23 cellular contexts compared by ENCODE assay signal in the genomic region with DNA sequence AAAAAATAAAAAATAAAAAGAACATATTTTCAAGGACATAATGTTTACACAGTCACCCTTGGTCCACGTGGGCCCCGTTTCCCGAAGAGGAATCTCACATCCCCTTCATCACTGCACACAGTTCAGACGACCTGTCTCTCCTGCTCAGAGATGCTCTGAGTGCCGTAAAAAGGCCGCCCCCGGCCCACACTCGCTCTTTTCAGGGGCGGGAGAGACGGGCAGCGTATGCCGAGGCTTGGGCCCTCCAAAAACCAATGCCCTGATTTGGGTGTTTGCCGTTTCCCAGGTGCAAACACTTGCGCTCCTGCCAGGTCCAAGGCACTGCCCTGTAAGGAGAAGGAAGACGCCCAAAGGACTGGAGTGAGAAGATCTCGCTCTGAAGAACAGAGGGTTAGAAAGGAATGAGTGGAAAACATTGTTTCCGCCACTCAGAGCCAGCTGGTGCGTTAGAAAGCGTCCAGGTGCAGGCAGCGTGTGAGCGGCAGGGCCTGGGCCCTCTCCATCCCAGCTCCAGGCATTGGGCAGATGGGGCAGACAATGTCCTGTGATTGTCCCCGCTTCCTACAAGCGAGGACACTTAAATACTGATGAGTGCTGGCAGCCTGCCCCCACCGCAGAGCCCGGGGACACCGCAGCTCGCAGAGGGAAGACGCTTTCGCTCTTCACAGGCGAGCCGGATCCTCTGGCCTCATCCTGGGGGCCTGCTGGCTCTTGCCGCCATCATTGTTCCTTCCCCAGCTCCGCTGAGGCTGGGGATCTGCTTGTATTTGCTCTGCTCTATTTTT. TPM values are rescaled to one million over a fixed set of nuclear protein-coding genes. Genes with fewer than 3 reads are reported as not detected.
DNase-seq lines count a peak whose midpoint lies in the region; ATAC-seq and TF ChIP-seq lines count a peak whose summit lies in the region.
"Had no signal": no experiment of that assay in that cellular context is flagged by ENCODE, and none has a peak within 500 bp of the region (broad histone marks: within the 10 kb centered on the region; RNA-seq: fewer than 3 reads in every experiment).

No MANE protein-coding gene starts in this region.

- H3K27ac ChIP-seq in mesenchymal stem cell (ENCODE audit: low read length, poor library complexity, severe bottlenecking), result no peak overlapping the region
- H3K27ac ChIP-seq: PC-9 had no signal

- no peaks in the 10 kb centered on the region for H3K36me3 ChIP-seq in Caco-2 (ENCODE audit: control insufficient read depth, insufficient read depth, low read length)
- peaks cover 42 to 46% of the 10 kb centered on the region in 2 experiments for H3K36me3 ChIP-seq in mesenchymal stem cell (ENCODE audit: control insufficient read depth in 1 of 2, insufficient read depth in 2 of 2, low read depth in 1 of 2, low read length in 2 of 2)

- TF ChIP-seq CTCF in Caco-2 (IDR thresholded peaks at IDR 0.05; ENCODE audit: insufficient read depth in 1 of 2, low read depth in 1 of 2, low read length in 1 of 2, severe bottlenecking in 1 of 2, unreplicated experiment in 1 of 2), result no peak
- no peak for TF ChIP-seq CTCF in chondrocyte (IDR thresholded peaks at IDR 0.05)

- no peaks in the 10 kb centered on the region for H3K9me3 Mint-ChIP-seq in Caco-2 (ENCODE audit: unreplicated experiment)
- no peaks in the 10 kb centered on the region for H3K9me3 Mint-ChIP-seq in chondrocyte (ENCODE audit: low read depth)
- H3K9me3 Mint-ChIP-seq: CD4-positive, alpha-beta memory T cell had no signal

- no peak overlapping the region for H3K4ac ChIP-seq in mesenchymal stem cell (ENCODE audit: low read depth in 1 of 2, low read length in 2 of 2)

- H3K4me3 ChIP-seq in Caco-2 (ENCODE audit: low read depth, low read length) (no peak overlapping the region), mesenchymal stem cell (ENCODE audit: insufficient read depth in 1 of 2, low read depth in 1 of 2, low read length in 2 of 2) (no peak overlapping the region)
- H3K4me3 ChIP-seq: K562, PC-9 had no signal

- no peak overlapping the region for H3K23ac ChIP-seq in mesenchymal stem cell (ENCODE audit: low read length in 2 of 2)

- no peak overlapping the region for H4K8ac ChIP-seq in mesenchymal stem cell (ENCODE audit: low read length)

- H3K4me2 ChIP-seq in mesenchymal stem cell (ENCODE audit: low read length, poor library complexity, severe bottlenecking), result no peak overlapping the region
- H3K4me2 ChIP-seq: PC-9 had no signal

- no peak overlapping the region for H2BK120ac ChIP-seq in mesenchymal stem cell (ENCODE audit: low read depth, low read length)

- in situ Hi-C loops in G401 (cut with HindIII; ENCODE audit: low sequenced_read_pairs), result no loop called here

- H2BK15ac ChIP-seq in mesenchymal stem cell (ENCODE audit: low read depth, poor library complexity, severe bottlenecking), result peak overlapping the region; percentile 34

- H3K79me1 ChIP-seq in mesenchymal stem cell (replicated peaks; ENCODE audit: low read length, poor library complexity, severe bottlenecking), result peaks cover 14% of the 10 kb centered on the region

- no peak overlapping the region for H2AK5ac ChIP-seq in mesenchymal stem cell (ENCODE audit: low read length, severe bottlenecking)

- H3K14ac ChIP-seq in mesenchymal stem cell (ENCODE audit: low read length in 2 of 2), result no peak overlapping the region

- 94% methylated on average over 33 of the region's 33 CpGs for WGBS in mesenchymal stem cell

- H3K4me1 ChIP-seq in Caco-2, result peaks cover 40% of the 10 kb centered on the region
- peaks cover 16% of the 10 kb centered on the region for H3K4me1 ChIP-seq in mesenchymal stem cell (ENCODE audit: control insufficient read depth, insufficient read depth, low read depth, low read length)

- H3K9me3 ChIP-seq in Caco-2, result no peaks in the 10 kb centered on the region
- H3K9me3 ChIP-seq in mesenchymal stem cell (ENCODE audit: control insufficient read depth, low read length), result no peaks in the 10 kb centered on the region

- no peak overlapping the region for H2BK12ac ChIP-seq in mesenchymal stem cell (ENCODE audit: low read length in 2 of 2)

- no peak overlapping the region for H2AFZ ChIP-seq in mesenchymal stem cell (ENCODE audit: low read depth, low read length)
- H2AFZ ChIP-seq: PC-9 had no signal

- no peak overlapping the region for H3K18ac ChIP-seq in mesenchymal stem cell (ENCODE audit: low read depth in 1 of 2, low read length in 2 of 2)

- no peak overlapping the region for H4K91ac ChIP-seq in mesenchymal stem cell (ENCODE audit: low read length)

- no peaks in the 10 kb centered on the region for H3K27me3 Mint-ChIP-seq in Caco-2 (ENCODE audit: insufficient read depth, unreplicated experiment)
- H3K27me3 Mint-ChIP-seq in chondrocyte (ENCODE audit: low read depth), result no peaks in the 10 kb centered on the region
- H3K27me3 Mint-ChIP-seq: CD4-positive, alpha-beta memory T cell had no signal

- peak overlapping the region; percentile 35 for H3K4me3 Mint-ChIP-seq in Caco-2 (ENCODE audit: unreplicated experiment)
- H3K4me3 Mint-ChIP-seq in chondrocyte (ENCODE audit: unreplicated experiment), result no peak overlapping the region
- H3K4me3 Mint-ChIP-seq: CD4-positive, alpha-beta memory T cell had no signal

- H3K27ac Mint-ChIP-seq in Caco-2 (ENCODE audit: unreplicated experiment) (peak overlapping the region; percentile 67), chondrocyte (ENCODE audit: unreplicated experiment) (no peak overlapping the region)

- H2BK5ac ChIP-seq in mesenchymal stem cell (ENCODE audit: low read depth, low read length, poor library complexity, severe bottlenecking), result no peak overlapping the region

- POLR2A ChIA-PET in Caco-2 (lab: Charles Lee), result interaction anchor here (1.3 kb wide), 1 partner anchor 54 kb away, joined by 10 read pairs; no protein-coding TSS in a partner anchor

- CTCF ChIA-PET in Caco-2 (lab: Charles Lee), result no interaction called here

- no TSS peak for BruUV-seq in Caco-2 (replicated peaks; lab: Mats Ljungman, UMichigan)

- H3K27me3 ChIP-seq in Caco-2 (replicated peaks; ENCODE audit: control insufficient read depth, insufficient read depth, low read length) (no peaks in the 10 kb centered on the region), mesenchymal stem cell (ENCODE audit: control insufficient read depth in 1 of 2, insufficient read depth in 1 of 2, low read length in 2 of 2) (no peaks in the 10 kb centered on the region)

- no peak for ATAC-seq in GM21825 (IDR thresholded peaks at IDR 0.05; ENCODE audit: unreplicated experiment)
- ATAC-seq: HepG2 had no signal

- peaks cover 91% of the 10 kb centered on the region for H3K36me3 Mint-ChIP-seq in Caco-2 (ENCODE audit: insufficient read depth, unreplicated experiment)
- peaks cover 13% of the 10 kb centered on the region for H3K36me3 Mint-ChIP-seq in chondrocyte (ENCODE audit: low read depth)

- H3K4me1 Mint-ChIP-seq in Caco-2 (ENCODE audit: low read depth, unreplicated experiment), result peaks cover 33% of the 10 kb centered on the region
- peaks cover 23% of the 10 kb centered on the region for H3K4me1 Mint-ChIP-seq in chondrocyte (ENCODE audit: low read depth)
- H3K4me1 Mint-ChIP-seq: CD4-positive, alpha-beta memory T cell had no signal

- intact Hi-C loops in Caco-2 (cut with micrococcal nuclease; ENCODE audit: unreplicated experiment), result loop anchor here (1.0 to 10.0 kb wide), 4 partner anchors 47 to 146 kb away; partner anchors contain the start of genes CYFIP1, NIPA1 and TUBGCP5

- DNase-seq in Caco-2 (no peak), G401 (ENCODE audit: low spot score) (peak; percentile 6), chondrocyte (ENCODE audit: low spot score) (peak; percentile 80), mesenchymal stem cell (no peak), ureter (ENCODE audit: low spot score) (no peak)
- no peak for DNase-seq in activated T-cell treated with anti-CD3 and anti-CD28 coated beads, Interleukin-2, amount 50 U/mL, for 48 hours
- DNase-seq: C1 segment of cervical spinal cord; CD4-positive, alpha-beta memory T cell; COR-L47; GDM1; Kasumi-1; MV-4-11; NCI-H1105; NCI-H1436 treated with DMSO at 0.1 percent for 48 hours; NCI-H1930; NCI-H2107; NCI-H2227 treated with DMSO at 0.1 percent for 48 hours; NCI-H526 treated with DMSO at 0.1 percent for 48 hours; PC-9; SHP77 had no signal

- no peak overlapping the region for H3K9ac ChIP-seq in mesenchymal stem cell (ENCODE audit: low read length)

RNA-seq across cellular contexts. Expression of gene NIPA2, which starts 53.2 kb away (rescaled TPM):
- total RNA-seq in Caco-2 (2022) (85.3 and 89.4 TPM in 2 replicates), chondrocyte (59.3 to 60.9 TPM (median 60.4 TPM) in 3 replicates), ureter (39.2 TPM)
- 115 and 137 TPM in 2 replicates for total RNA-seq in G401 (2014; rRNA removed; shearing (Covaris generic))
- polyA plus RNA-seq in mesenchymal stem cell (2013, experiment 1 of 2), result 53.0 TPM
- 54.4 TPM for polyA plus RNA-seq in mesenchymal stem cell (2013, experiment 2 of 2)

Comparison
In these comparisons a context has a peak if more than half of its experiments do, and no peak if none do; other contexts are left out.
1. DNase-seq: peak in G401 (single experiment) and chondrocyte (single experiment); none in Caco-2 (0 of 2), mesenchymal stem cell (single experiment), ureter (single experiment) and activated T-cell treated with anti-CD3 and anti-CD28 coated beads, Interleukin-2, amount 50 U/mL, for 48 hours (0 of 2).